In the genomic region with DNA sequence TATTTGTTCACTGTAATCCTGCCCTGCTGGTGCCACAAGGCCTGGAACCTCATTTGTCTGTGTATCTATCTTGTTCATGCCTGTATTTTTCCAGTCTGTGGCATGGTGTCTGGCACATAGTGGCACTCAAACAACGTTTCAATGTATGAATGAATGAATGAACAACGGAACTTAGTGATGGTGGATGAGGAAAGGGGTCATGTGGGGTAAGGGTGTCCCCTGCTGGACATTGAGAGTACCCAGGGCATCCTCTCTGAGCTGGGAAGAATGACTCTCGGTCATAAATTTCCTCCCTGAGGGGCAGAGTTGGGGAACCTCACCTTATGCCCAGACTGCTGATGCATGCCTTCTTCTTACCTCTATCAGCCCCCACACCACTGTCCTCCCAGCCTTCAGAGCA, we compare ENCODE assay signal across 8 cellular contexts. TPM values are rescaled to one million over a fixed set of nuclear protein-coding genes. Genes with fewer than 3 reads are reported as not detected.
DNase-seq lines count a peak whose midpoint lies in the region; ATAC-seq and TF ChIP-seq lines count a peak whose summit lies in the region.

No MANE protein-coding gene starts in this region.

- no peaks in the 10 kb centered on the region for H3K27me3 ChIP-seq in testis

- ATAC-seq in HG03095 (IDR thresholded peaks at IDR 0.05; ENCODE audit: unreplicated experiment) (no peak), HG03432 (IDR thresholded peaks at IDR 0.05; ENCODE audit: unreplicated experiment) (no peak)

- intact Hi-C loops in testis (cut with DNase I; ENCODE audit: low total_unique reads), result no loop called here

- peak; percentile 23 for DNase-seq in NCI-H510A treated with DMSO at 0.1 percent for 48 hours (lab: John Stamatoyannopoulos, UW)
- DNase-seq in NCI-H510A (lab: John Stamatoyannopoulos, UW), result no peak
- DNase-seq in activated CD4-positive, alpha-beta T cell treated with anti-CD3 and anti-CD28 coated beads for 4 hours, result peak; percentile 23 to 28
- DNase-seq in globus pallidus (ENCODE audit: low spot score), result peak; percentile 63
- no peak for DNase-seq in testis

- no peak overlapping the region for H3K4me3 ChIP-seq in testis

- peak; percentile 47 for TF ChIP-seq CTCF in LNCAP (IDR thresholded peaks at IDR 0.05)
- peak in 2 of 3 experiments; percentile 10 to 13 for TF ChIP-seq CTCF in testis (IDR thresholded peaks at IDR 0.05)

- H3K36me3 ChIP-seq in testis (ENCODE audit: low read depth, missing control alignments), result no peaks in the 10 kb centered on the region

- WGBS in testis, 2 donors, result 32 to 34% methylated on average over 3 of the region's 3 CpGs

- H3K4me1 ChIP-seq in testis, result no peaks in the 10 kb centered on the region

- TF ChIP-seq POLR2A in testis (IDR thresholded peaks at IDR 0.05), result no peak

- H3K27ac ChIP-seq in testis, result no peak overlapping the region

- H3K9me3 ChIP-seq in testis, result no peaks in the 10 kb centered on the region

RNA-seq across cellular contexts. Expression of a gene that starts 18.9 kb away (rescaled TPM):
- 10 to 100 TPM; 22.9 to 63.9 TPM for total RNA-seq in testis
- 87.5 TPM for polyA plus RNA-seq in testis (ENCODE audit: insufficient read depth, low read depth, low replicate concordance)

RNA-seq across cellular contexts. Expression of a gene that starts 19.2 kb away (rescaled TPM):
- 1 to 10 TPM; 1.5 to 3.9 TPM for total RNA-seq in testis
- 3.6 TPM for polyA plus RNA-seq in testis (ENCODE audit: insufficient read depth, low read depth, low replicate concordance)

RNA-seq across cellular contexts. Expression of a gene that starts 37.5 kb away (rescaled TPM):
- 1 to 10 TPM; 4.9 to 5.6 TPM for total RNA-seq in testis
- 12.9 TPM for polyA plus RNA-seq in testis (ENCODE audit: insufficient read depth, low read depth, low replicate concordance)

RNA-seq across cellular contexts. Expression of a gene that starts 40.7 kb away (rescaled TPM):
- 10 to 100 TPM; 54.8 to 60.7 TPM for total RNA-seq in testis
- polyA plus RNA-seq in testis (ENCODE audit: insufficient read depth, low read depth, low replicate concordance), result 31.5 TPM

Comparison
In these comparisons a context has a peak if more than half of its experiments do, and no peak if none do; other contexts are left out.
1. DNase-seq: peak in NCI-H510A treated with DMSO at 0.1 percent for 48 hours (single experiment), activated CD4-positive, alpha-beta T cell treated with anti-CD3 and anti-CD28 coated beads for 4 hours (2 of 2) and globus pallidus (single experiment); none in NCI-H510A (single experiment) and testis (single experiment).